In genomic region chr2:86622409-86622877, GRCh38 we compare ENCODE assay signal across 8 cellular contexts. TPM values are rescaled to one million over a fixed set of nuclear protein-coding genes. Genes with fewer than 3 reads are reported as not detected.
DNase-seq lines count a peak whose midpoint lies in the region; ATAC-seq and TF ChIP-seq lines count a peak whose summit lies in the region.

No MANE protein-coding gene starts in this region.

- no peaks in the 10 kb centered on the region for H3K9me3 Mint-ChIP-seq in activated CD4-positive, alpha-beta T cell treated with anti-CD3 and anti-CD28 coated beads for 36 hours (ENCODE audit: low read depth)

- TF ChIP-seq CTCF in PC-3 (conservative IDR thresholded peaks at IDR 0.05; ENCODE audit: low read depth, low read length) (no peak), astrocyte of the cerebellum (IDR thresholded peaks at IDR 0.05; ENCODE audit: low read depth, low read length, missing control alignments) (no peak)

- peak overlapping the region; percentile 30 for H3K27ac ChIP-seq in PC-3 (ENCODE audit: low read length)
- H3K27ac ChIP-seq in skeletal muscle tissue (ENCODE audit: low read depth, low read length) = peak overlapping the region; percentile 98

- H3K27me3 ChIP-seq in PC-3 (ENCODE audit: low read length) (no peaks in the 10 kb centered on the region), skeletal muscle tissue (ENCODE audit: control insufficient read depth in 3 of 3, insufficient read depth in 3 of 3, low read length in 3 of 3) (no peaks in the 10 kb centered on the region)

- H3K36me3 ChIP-seq in PC-3 (ENCODE audit: low read depth, low read length) (peaks cover 3% of the 10 kb centered on the region; the same call in 1 of the 2 replicates), skeletal muscle tissue (ENCODE audit: control insufficient read depth in 3 of 3, insufficient read depth in 3 of 3, low read length in 3 of 3) (peaks cover 0 to 10% (median 8%) of the 10 kb centered on the region in 3 donors)

- H2AFZ ChIP-seq in PC-3 (ENCODE audit: low read length) = peak overlapping the region; percentile 67

- H3K27ac Mint-ChIP-seq in activated CD4-positive, alpha-beta T cell treated with anti-CD3 and anti-CD28 coated beads for 36 hours = peak overlapping the region; percentile 96

- no peaks in the 10 kb centered on the region for H3K9me2 ChIP-seq in PC-3 (replicated peaks; ENCODE audit: low read length)

- no peaks in the 10 kb centered on the region for H4K20me1 ChIP-seq in PC-3 (ENCODE audit: low read length)

- H3K4me3 ChIP-seq in PC-3 (ENCODE audit: low read length) = peak overlapping the region; percentile 83
- H3K4me3 ChIP-seq in astrocyte of the cerebellum (ENCODE audit: low read depth, low read length) = peak overlapping the region; percentile 90
- H3K4me3 ChIP-seq in iPS-11a (ENCODE audit: low read depth, low read length) = peak overlapping the region; percentile 74
- H3K4me3 ChIP-seq in skeletal muscle tissue (ENCODE audit: low read length in 3 of 3) = peak overlapping the region; percentile 76 to 96 (median 93)

- H3K4me1 ChIP-seq in PC-3 (ENCODE audit: insufficient read depth, low read length) (peaks cover 14% of the 10 kb centered on the region), skeletal muscle tissue (ENCODE audit: control insufficient read depth in 3 of 3, insufficient read depth in 3 of 3, low read length in 3 of 3) (peaks cover 9 to 15% (median 9%) of the 10 kb centered on the region in 3 donors)

- no peaks in the 10 kb centered on the region for H3F3A ChIP-seq in PC-3 (ENCODE audit: low read length, unreplicated experiment)

- intact Hi-C loops in activated CD4-positive, alpha-beta T cell treated with anti-CD3 and anti-CD28 coated beads for 36 hours (cut with DNase I, micrococcal nuclease) = loop anchor here (2.0 to 5.0 kb wide), 5 partner anchors 38 to 515 kb away; partner anchors contain the start of genes KDM3A (in 1 of the 2), POLR1A (in 1 of the 2) and PTCD3 (in 1 of the 2)
- intact Hi-C loops in PC-3 (cut with micrococcal nuclease) = loop anchor here (2.0 to 5.0 kb wide), 5 partner anchors 60 to 130 kb away; partner anchors contain the start of gene CHMP3

- peaks cover 2% of the 10 kb centered on the region for H3K27me3 Mint-ChIP-seq in activated CD4-positive, alpha-beta T cell treated with anti-CD3 and anti-CD28 coated beads for 36 hours

- H3K9me3 ChIP-seq in PC-3 (ENCODE audit: low read length) = no peaks in the 10 kb centered on the region
- no peaks in the 10 kb centered on the region for H3K9me3 ChIP-seq in skeletal muscle tissue (ENCODE audit: control insufficient read depth in 3 of 3, low read length in 3 of 3)

- POLR2A ChIA-PET in activated CD4-positive, alpha-beta T cell treated with anti-CD3 and anti-CD28 coated beads for 36 hours (lab: Charles Lee) = interaction anchor here (0.5 to 2.4 kb wide), 7 partner anchors 38 to 250 kb away, joined by 3 to 16 read pairs (median 3); partner anchors contain the start of gene KDM3A
- POLR2A ChIA-PET in PC-3 (lab: Charles Lee; ENCODE audit: unreplicated experiment) = interaction anchor here (0.6 kb wide), 2 partner anchors 50 to 181 kb away, joined by 4 to 15 read pairs; partner anchors contain the start of gene KDM3A

- H3K4me1 Mint-ChIP-seq in activated CD4-positive, alpha-beta T cell treated with anti-CD3 and anti-CD28 coated beads for 36 hours = peaks cover 39% of the 10 kb centered on the region

- CTCF ChIA-PET in activated CD4-positive, alpha-beta T cell treated with anti-CD3 and anti-CD28 coated beads for 36 hours (lab: Charles Lee) = interaction anchor here (0.6 to 1.3 kb wide), 4 partner anchors 19 to 143 kb away, joined by 3 to 4 read pairs (median 4); no protein-coding TSS in a partner anchor
- CTCF ChIA-PET in PC-3 (lab: Charles Lee) = interaction anchor here (0.5 to 0.7 kb wide), 2 partner anchors 168 to 255 kb away, joined by 4 read pairs; no protein-coding TSS in a partner anchor

- peaks cover 31% of the 10 kb centered on the region for H3K79me2 ChIP-seq in PC-3 (ENCODE audit: low read length)

- peaks cover 21% of the 10 kb centered on the region for H3K36me3 Mint-ChIP-seq in activated CD4-positive, alpha-beta T cell treated with anti-CD3 and anti-CD28 coated beads for 36 hours (ENCODE audit: low read depth)

- DNase-seq in activated CD4-positive, alpha-beta T cell treated with anti-CD3 and anti-CD28 coated beads for 36 hours = peak; percentile 46
- no peak for DNase-seq in activated CD4-positive, alpha-beta T cell treated with anti-CD3 and anti-CD28 coated beads for 1 hour
- DNase-seq in PC-3 = peak; percentile 40
- no peak for DNase-seq in astrocyte of the cerebellum (ENCODE audit: low read depth)
- no peak for DNase-seq in NCI-H1092 (lab: John Stamatoyannopoulos, UW)

- H3K4me3 Mint-ChIP-seq in activated CD4-positive, alpha-beta T cell treated with anti-CD3 and anti-CD28 coated beads for 36 hours = peak overlapping the region; percentile 95

- H3K9ac ChIP-seq in PC-3 (ENCODE audit: low read length) = peak overlapping the region; percentile 81
- peak overlapping the region; percentile 85 to 94 (median 94) for H3K9ac ChIP-seq in skeletal muscle tissue (ENCODE audit: low read depth in 1 of 3, low read length in 3 of 3)

- BruUV-seq in PC-3 (replicated peaks; lab: Mats Ljungman, UMichigan) = TSS peak; percentile 40

- ATAC-seq in activated CD4-positive, alpha-beta T cell treated with anti-CD3 and anti-CD28 coated beads for 36 hours = no peak
- ATAC-seq in PC-3 (peak; percentile 5; the same call in 1 of the 2 replicates), HG03196 (IDR thresholded peaks at IDR 0.05; ENCODE audit: unreplicated experiment) (no peak)

- in situ Hi-C loops in astrocyte of the cerebellum (cut with HindIII; ENCODE audit: low sequenced_read_pairs) = no loop called here

- H3K4me2 ChIP-seq in PC-3 (ENCODE audit: low read length) = peak overlapping the region; percentile 82

RNA-seq across cellular contexts. Expression of gene RNF103, which starts 1.2 kb away (rescaled TPM):
- total RNA-seq in activated CD4-positive, alpha-beta T cell treated with anti-CD3 and anti-CD28 coated beads for 36 hours = 10 to 100 TPM in 1 of 2 experiments, 1 to 10 TPM in 1; 8.4 to 10.0 TPM
- total RNA-seq in PC-3 (2014; rRNA removed) (10.4 and 12.3 TPM in 2 replicates), skeletal muscle tissue (33.4 TPM)

RNA-seq across cellular contexts. Expression of gene CHMP3, which starts 59.2 kb away (rescaled TPM):
- total RNA-seq in activated CD4-positive, alpha-beta T cell treated with anti-CD3 and anti-CD28 coated beads for 36 hours = 10 to 100 TPM; 35.0 to 35.8 TPM
- 54.4 and 96.1 TPM in 2 replicates for total RNA-seq in PC-3 (2014; rRNA removed)
- total RNA-seq in skeletal muscle tissue = 42.8 TPM

Comparison
In these comparisons a context has a peak if more than half of its experiments do, and no peak if none do; other contexts are left out.
1. DNase-seq: peak in activated CD4-positive, alpha-beta T cell treated with anti-CD3 and anti-CD28 coated beads for 36 hours (single experiment) and PC-3 (single experiment); none in activated CD4-positive, alpha-beta T cell treated with anti-CD3 and anti-CD28 coated beads for 1 hour (single experiment), astrocyte of the cerebellum (single experiment) and NCI-H1092 (single experiment).
2. Peak in every context shown above with its lines, with median percentiles within 50 percentile points of each other: H3K4me3 ChIP-seq.